ENCODE assay signal across 16 cellular contexts in genomic region chr12:29990971-29991370, GRCh38.
"Had no signal": no experiment of that assay in that cellular context is flagged by ENCODE, and none has a peak within 500 bp of the region (broad histone marks: within the 10 kb centered on the region; RNA-seq: fewer than 3 reads in every experiment).

No MANE protein-coding gene starts in this region.

- DNase-seq: activated CD4-positive, alpha-beta T cell treated with anti-CD3 and anti-CD28 coated beads for 1 hour; activated CD8-positive, alpha-beta memory T cell treated with anti-CD3 and anti-CD28 coated beads for 24 hours; activated CD8-positive, alpha-beta memory T cell treated with anti-CD3 and anti-CD28 coated beads, Interleukin-2, amount 50 U/mL, for 4 hours; activated T-cell treated with anti-CD3 and anti-CD28 coated beads, Interleukin-2, amount 50 U/mL, for 24 hours; body of pancreas; effector CD4-positive, alpha-beta T cell; erythroblast; foreskin melanocyte; lower lobe of right lung; naive thymus-derived CD4-positive, alpha-beta T cell; occipital lobe; spleen; stimulated activated CD4-positive, alpha-beta T cell treated with anti-CD3 and anti-CD28 coated beads, Interleukin-4, amount 100 ng/mL, for 1 hour; stimulated activated naive CD4-positive, alpha-beta T cell treated with Interleukin-2 at 50 U/mL for 16 hours had no signal

- H3K4me3 ChIP-seq: body of pancreas, cardiac muscle cell, lower lobe of right lung, spleen, thoracic aorta had no signal

- H3K9me3 ChIP-seq: body of pancreas, lower lobe of right lung, thoracic aorta had no signal

- H3K36me3 ChIP-seq: cardiac muscle cell, lower lobe of right lung, spleen, thoracic aorta had no signal

- H3K4me1 ChIP-seq: body of pancreas, lower lobe of right lung had no signal

- H3K27ac ChIP-seq: body of pancreas, cardiac muscle cell, lower lobe of right lung, spleen, thoracic aorta had no signal

- H3K27me3 ChIP-seq: body of pancreas, cardiac muscle cell, spleen had no signal
